ENCODE assay signal across 8 cellular contexts in the genomic region with DNA sequence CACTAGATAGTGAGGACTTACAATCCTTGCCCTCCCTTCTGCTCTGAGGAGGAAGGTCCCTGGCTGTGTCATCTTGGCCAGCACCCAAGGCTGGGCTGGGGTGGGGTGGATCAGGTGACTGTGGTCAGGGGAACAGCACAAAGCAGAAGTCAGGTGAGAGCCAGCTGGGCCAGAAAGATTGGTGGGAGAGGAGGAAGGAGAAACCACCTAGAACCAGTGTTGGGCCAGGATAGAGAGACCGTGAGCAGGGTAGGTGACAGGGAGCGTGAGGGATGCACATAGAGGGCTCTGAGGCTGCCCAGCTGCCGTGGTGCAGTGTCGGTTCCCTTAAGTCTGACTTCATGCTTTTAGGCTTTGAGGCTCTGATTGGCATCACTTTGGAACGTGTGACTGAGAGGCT. TPM values are rescaled to one million over a fixed set of nuclear protein-coding genes. Genes with fewer than 3 reads are reported as not detected.
A peak's percentile ranks its signal among the peaks of the same experiment; 100 is the strongest.
DNase-seq lines count a peak whose midpoint lies in the region; ATAC-seq and TF ChIP-seq lines count a peak whose summit lies in the region.

No MANE protein-coding gene starts in this region.

- CTCF ChIA-PET in activated naive CD4-positive, alpha-beta T cell treated with anti-CD3 and anti-CD28 coated beads for 36 hours (lab: Charles Lee) = no interaction called here
- CTCF ChIA-PET in activated naive CD4-positive, alpha-beta T cell treated with anti-CD3 and anti-CD28 coated beads, Interleukin-2, amount 10 ng/mL, durations not matched to agents 7 days and 5 days (lab: Charles Lee) = no interaction called here
- CTCF ChIA-PET in T-cell (lab: Charles Lee) = no interaction called here

- peak; percentile 38 for DNase-seq in activated naive CD4-positive, alpha-beta T cell treated with anti-CD3 and anti-CD28 coated beads for 36 hours
- DNase-seq in activated naive CD4-positive, alpha-beta T cell treated with anti-CD3 and anti-CD28 coated beads, Interleukin-2, amount 10 ng/mL, durations not matched to agents 7 days and 5 days = no peak
- peak in 5 of 34 experiments; percentile 7 to 35 (median 12) for DNase-seq in T-cell
- no peak for DNase-seq in left lobe of liver (ENCODE audit: low spot score)
- no peak for DNase-seq in omental fat pad (ENCODE audit: low spot score)
- DNase-seq in NCI-H748 (lab: John Stamatoyannopoulos, UW; ENCODE audit: unreplicated experiment) = no peak
- no peak for DNase-seq in COLO829 (ENCODE audit: low spot score)

- H3K4me3 Mint-ChIP-seq in activated naive CD4-positive, alpha-beta T cell treated with anti-CD3 and anti-CD28 coated beads for 36 hours = no peak overlapping the region
- H3K4me3 Mint-ChIP-seq in activated naive CD4-positive, alpha-beta T cell treated with anti-CD3 and anti-CD28 coated beads, Interleukin-2, amount 10 ng/mL, durations not matched to agents 7 days and 5 days = no peak overlapping the region
- H3K4me3 Mint-ChIP-seq in T-cell = no peak overlapping the region

- no peak overlapping the region for H3K27ac Mint-ChIP-seq in activated naive CD4-positive, alpha-beta T cell treated with anti-CD3 and anti-CD28 coated beads for 36 hours
- H3K27ac Mint-ChIP-seq in activated naive CD4-positive, alpha-beta T cell treated with anti-CD3 and anti-CD28 coated beads, Interleukin-2, amount 10 ng/mL, durations not matched to agents 7 days and 5 days = no peak overlapping the region
- peak overlapping the region in 1 of 2 donors; percentile 60 for H3K27ac Mint-ChIP-seq in T-cell

- H3K4me1 Mint-ChIP-seq in activated naive CD4-positive, alpha-beta T cell treated with anti-CD3 and anti-CD28 coated beads for 36 hours (ENCODE audit: low read depth) = peaks cover 19% of the 10 kb centered on the region
- peaks cover 19% of the 10 kb centered on the region for H3K4me1 Mint-ChIP-seq in activated naive CD4-positive, alpha-beta T cell treated with anti-CD3 and anti-CD28 coated beads, Interleukin-2, amount 10 ng/mL, durations not matched to agents 7 days and 5 days
- H3K4me1 Mint-ChIP-seq in T-cell = peaks cover 7 to 14% (median 9%) of the 10 kb centered on the region in 3 donors

- H3K27me3 Mint-ChIP-seq in activated naive CD4-positive, alpha-beta T cell treated with anti-CD3 and anti-CD28 coated beads for 36 hours (ENCODE audit: low read depth) = peaks cover 12% of the 10 kb centered on the region
- H3K27me3 Mint-ChIP-seq in activated naive CD4-positive, alpha-beta T cell treated with anti-CD3 and anti-CD28 coated beads, Interleukin-2, amount 10 ng/mL, durations not matched to agents 7 days and 5 days = peaks cover 17% of the 10 kb centered on the region
- no peaks in the 10 kb centered on the region for H3K27me3 Mint-ChIP-seq in T-cell

- ATAC-seq in HG03378 (IDR thresholded peaks at IDR 0.05; ENCODE audit: unreplicated experiment) (peak; percentile 70), T-cell (replicated peaks in 1 of 4) (peak; percentile 31 to 54 (median 40)), left lobe of liver (peak; percentile 44), omental fat pad (ENCODE audit: low FRiP score) (no peak)

- POLR2A ChIA-PET in T-cell (lab: Charles Lee) = no interaction called here

- H3K36me3 Mint-ChIP-seq in activated naive CD4-positive, alpha-beta T cell treated with anti-CD3 and anti-CD28 coated beads for 36 hours (ENCODE audit: low read depth) = peaks cover 3% of the 10 kb centered on the region
- H3K36me3 Mint-ChIP-seq in activated naive CD4-positive, alpha-beta T cell treated with anti-CD3 and anti-CD28 coated beads, Interleukin-2, amount 10 ng/mL, durations not matched to agents 7 days and 5 days = peaks cover 4% of the 10 kb centered on the region
- no peaks in the 10 kb centered on the region for H3K36me3 Mint-ChIP-seq in T-cell

- TF ChIP-seq CTCF in omental fat pad (IDR thresholded peaks at IDR 0.05) = no peak

- H3K9me3 Mint-ChIP-seq in activated naive CD4-positive, alpha-beta T cell treated with anti-CD3 and anti-CD28 coated beads for 36 hours = no peaks in the 10 kb centered on the region
- H3K9me3 Mint-ChIP-seq in activated naive CD4-positive, alpha-beta T cell treated with anti-CD3 and anti-CD28 coated beads, Interleukin-2, amount 10 ng/mL, durations not matched to agents 7 days and 5 days = no peaks in the 10 kb centered on the region
- no peaks in the 10 kb centered on the region for H3K9me3 Mint-ChIP-seq in T-cell

- intact Hi-C loops in activated naive CD4-positive, alpha-beta T cell treated with anti-CD3 and anti-CD28 coated beads for 36 hours (cut with micrococcal nuclease) = loop anchor here (1.0 to 10.0 kb wide), 2 partner anchors 23 to 347 kb away; a partner anchor contains a TSS

RNA-seq across cellular contexts. Expression of a gene that starts 22.7 kb away (rescaled TPM):
- 10 to 100 TPM; 14.0 to 14.3 TPM for total RNA-seq in activated naive CD4-positive, alpha-beta T cell treated with anti-CD3 and anti-CD28 coated beads for 36 hours
- total RNA-seq in T-cell (1 to 10 TPM; 2.9 to 8.7 (median 4.0) TPM), left lobe of liver (2.8 TPM), omental fat pad (10 to 100 TPM; 20.4 to 85.0 (median 44.4) TPM)
